Comparison of ENCODE assay signal across 1 cellular context in genomic region chr20:2873747-2874041, GRCh38.
A peak's percentile ranks its signal among the peaks of the same experiment; 100 is the strongest.
TF ChIP-seq lines count a peak whose summit lies in the region.

No MANE protein-coding gene starts in this region.

TF ChIP-seq in HepG2, 621 proteins besides CTCF, POLR2A, EP300 and RAD21 (continued from another document and continues in another):
- TF ChIP-seq SP2 (CRISPR knock-in tag; IDR thresholded peaks at IDR 0.05) (no peak), ZNF232 (CRISPR knock-in tag; IDR thresholded peaks at IDR 0.05; ENCODE audit: borderline replicate concordance) (no peak), PLRG1 (conservative IDR thresholded peaks at IDR 0.05) (no peak), IKZF4 (CRISPR knock-in tag; IDR thresholded peaks at IDR 0.05; ENCODE audit: borderline replicate concordance, low read depth, not compliant biosample characterization) (no peak), PRDM10 (CRISPR knock-in tag; IDR thresholded peaks at IDR 0.05; ENCODE audit: low read depth) (no peak), PITX1 (CRISPR knock-in tag; IDR thresholded peaks at IDR 0.05) (peak; percentile 28; the same call in 1 of the 2 replicates), ZBTB49 (CRISPR knock-in tag; IDR thresholded peaks at IDR 0.05; ENCODE audit: borderline replicate concordance) (no peak), ZNF234 (CRISPR knock-in tag; conservative IDR thresholded peaks at IDR 0.05) (0 out of 2 replicates have a peak, but pooled peaks have one; percentile 12), ZNF580 (CRISPR knock-in tag; IDR thresholded peaks at IDR 0.05; ENCODE audit: borderline replicate concordance, low read depth) (no peak), RXRB (CRISPR knock-in tag; IDR thresholded peaks at IDR 0.05; ENCODE audit: borderline replicate concordance) (no peak), FOXP4 (CRISPR knock-in tag; IDR thresholded peaks at IDR 0.05) (no peak), ZNF552 (CRISPR knock-in tag; IDR thresholded peaks at IDR 0.05; ENCODE audit: borderline replicate concordance) (no peak), TERF1 (CRISPR knock-in tag; IDR thresholded peaks at IDR 0.05) (no peak), LRRFIP1 (CRISPR knock-in tag; conservative IDR thresholded peaks at IDR 0.05) (no peak), ZBTB21 (CRISPR knock-in tag; IDR thresholded peaks at IDR 0.05) (no peak), E2F1 (CRISPR knock-in tag; IDR thresholded peaks at IDR 0.05) (no peak), TAF1 (CRISPR knock-in tag; IDR thresholded peaks at IDR 0.05) (no peak), ZBTB43 (CRISPR knock-in tag; conservative IDR thresholded peaks at IDR 0.05) (no peak), DMAP1 (CRISPR knock-in tag; IDR thresholded peaks at IDR 0.05) (no peak), ZNF788 (CRISPR knock-in tag; IDR thresholded peaks at IDR 0.05; ENCODE audit: borderline replicate concordance) (no peak), ZNF766 (CRISPR knock-in tag; IDR thresholded peaks at IDR 0.05; ENCODE audit: borderline replicate concordance) (no peak), RFX5 (IDR thresholded peaks at IDR 0.05; ENCODE audit: low read depth, low read length) (no peak), GABPB1 (CRISPR knock-in tag; IDR thresholded peaks at IDR 0.05) (peak; percentile 64; the same call in 1 of the 2 replicates), RFXAP (CRISPR knock-in tag; IDR thresholded peaks at IDR 0.05; ENCODE audit: borderline replicate concordance) (no peak), ZNF589 (CRISPR knock-in tag; conservative IDR thresholded peaks at IDR 0.05) (no peak), FOXM1 (CRISPR knock-in tag; IDR thresholded peaks at IDR 0.05) (no peak), CEBPZ (IDR thresholded peaks at IDR 0.05; ENCODE audit: low read length) (no peak), ZNF350 (CRISPR knock-in tag; IDR thresholded peaks at IDR 0.05; ENCODE audit: borderline replicate concordance, low read depth) (no peak), ZBTB20 (CRISPR knock-in tag; IDR thresholded peaks at IDR 0.05; ENCODE audit: borderline replicate concordance, low read depth) (no peak), GPN1 (CRISPR knock-in tag; IDR thresholded peaks at IDR 0.05; ENCODE audit: borderline replicate concordance) (no peak), ZNF431 (CRISPR knock-in tag; IDR thresholded peaks at IDR 0.05; ENCODE audit: borderline replicate concordance, low read depth) (no peak), ZNF124 (CRISPR knock-in tag; IDR thresholded peaks at IDR 0.05) (no peak), NFE2L2 (IDR thresholded peaks at IDR 0.05; ENCODE audit: low read length) (no peak), ZNF75D (CRISPR knock-in tag; IDR thresholded peaks at IDR 0.05; ENCODE audit: borderline replicate concordance) (no peak), ZSCAN30 (CRISPR knock-in tag; IDR thresholded peaks at IDR 0.05) (no peak), ZNF607 (CRISPR knock-in tag; IDR thresholded peaks at IDR 0.05; ENCODE audit: borderline replicate concordance) (peak; percentile 62; the same call in 1 of the 2 replicates), CEBPB (IDR thresholded peaks at IDR 0.05; ENCODE audit: borderline replicate concordance, low read depth, low read length) (no peak), MLXIP (CRISPR knock-in tag; IDR thresholded peaks at IDR 0.05; ENCODE audit: borderline replicate concordance) (no peak), XRCC5 (optimal IDR thresholded peaks at IDR 0.05; ENCODE audit: low read length) (peak; percentile 16), ZNF432 (CRISPR knock-in tag; IDR thresholded peaks at IDR 0.05; ENCODE audit: borderline replicate concordance) (no peak)
